ENCODE assay signal across 1 cellular context in the genomic region with DNA sequence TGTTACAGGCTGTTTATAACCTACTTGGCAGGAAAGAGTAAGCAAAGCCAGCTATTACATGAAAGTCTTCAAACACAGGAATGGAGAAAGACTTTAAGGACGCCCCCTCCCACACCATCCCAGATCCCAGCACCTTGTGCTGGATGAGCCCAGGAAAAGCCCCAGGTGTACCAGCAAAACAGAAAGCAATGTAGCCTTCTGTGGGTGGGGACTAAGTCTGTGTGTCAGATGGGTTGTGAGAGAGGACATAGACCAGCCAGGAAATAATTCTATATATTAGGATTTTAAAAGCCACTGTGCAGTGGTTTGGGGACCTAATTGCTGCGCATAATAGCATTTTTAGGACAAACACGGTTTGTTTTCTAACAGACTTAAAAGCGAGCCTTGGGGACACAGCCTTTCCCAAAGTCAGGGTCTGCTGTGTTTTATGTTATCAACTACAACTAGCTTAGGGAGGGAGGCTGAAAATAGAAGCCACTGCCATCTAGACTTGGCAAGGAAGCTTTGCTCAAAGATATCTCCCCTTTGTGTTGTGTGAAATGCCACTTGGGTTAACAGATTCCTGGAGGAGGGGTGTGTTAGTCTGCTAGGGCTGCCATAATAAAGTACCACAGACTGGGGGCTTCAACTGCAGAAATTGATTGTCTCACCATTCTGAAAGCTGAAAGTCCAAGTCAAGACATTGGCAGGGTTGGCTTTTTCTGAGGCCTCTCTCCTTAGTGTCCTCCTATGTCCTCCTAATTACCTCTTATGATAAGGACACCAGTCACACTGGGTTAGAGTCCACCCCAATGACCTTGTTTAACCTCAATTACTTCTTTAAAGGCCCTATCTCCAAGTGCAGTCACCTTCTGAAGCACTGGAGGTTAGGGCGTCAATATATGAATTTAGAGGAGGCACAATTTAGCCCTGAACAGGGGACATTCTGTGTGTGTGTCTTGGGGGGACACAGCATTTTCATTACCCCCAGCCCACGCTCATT.
TF ChIP-seq lines count a peak whose summit lies in the region.

No MANE protein-coding gene starts in this region.

TF ChIP-seq in K562, 482 proteins besides CTCF, POLR2A, EP300 and RAD21:
- peak; percentile 78 for TF ChIP-seq ESRRA (IDR thresholded peaks at IDR 0.05; ENCODE audit: borderline replicate concordance, low read depth)
- no peak for TF ChIP-seq ZNF408 (CRISPR knock-in tag; IDR thresholded peaks at IDR 0.05; ENCODE audit: low read depth)
- TF ChIP-seq ZZZ3 (IDR thresholded peaks at IDR 0.05): no peak
- TF ChIP-seq, protein P1, sequence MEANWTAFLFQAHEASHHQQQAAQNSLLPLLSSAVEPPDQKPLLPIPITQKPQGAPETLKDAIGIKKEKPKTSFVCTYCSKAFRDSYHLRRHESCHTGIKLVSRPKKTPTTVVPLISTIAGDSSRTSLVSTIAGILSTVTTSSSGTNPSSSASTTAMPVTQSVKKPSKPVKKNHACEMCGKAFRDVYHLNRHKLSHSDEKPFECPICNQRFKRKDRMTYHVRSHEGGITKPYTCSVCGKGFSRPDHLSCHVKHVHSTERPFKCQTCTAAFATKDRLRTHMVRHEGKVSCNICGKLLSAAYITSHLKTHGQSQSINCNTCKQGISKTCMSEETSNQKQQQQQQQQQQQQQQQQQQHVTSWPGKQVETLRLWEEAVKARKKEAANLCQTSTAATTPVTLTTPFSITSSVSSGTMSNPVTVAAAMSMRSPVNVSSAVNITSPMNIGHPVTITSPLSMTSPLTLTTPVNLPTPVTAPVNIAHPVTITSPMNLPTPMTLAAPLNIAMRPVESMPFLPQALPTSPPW (CRISPR knock-in tag; IDR thresholded peaks at IDR 0.05): no peak
